8 cellular contexts compared by ENCODE assay signal in genomic region chr22:21646608-21647590, GRCh38. TPM values are rescaled to one million over a fixed set of nuclear protein-coding genes. Genes with fewer than 3 reads are reported as not detected.
A peak's percentile ranks its signal among the peaks of the same experiment; 100 is the strongest.
DNase-seq lines count a peak whose midpoint lies in the region; ATAC-seq and TF ChIP-seq lines count a peak whose summit lies in the region.

No MANE protein-coding gene starts in this region.

- no peaks in the 10 kb centered on the region for H3K27me3 ChIP-seq in body of pancreas

- TF ChIP-seq POLR2A in body of pancreas (IDR thresholded peaks at IDR 0.05) (no peak), GM18505 (IDR thresholded peaks at IDR 0.05; ENCODE audit: borderline replicate concordance, extremely low read depth, insufficient read depth, insufficient read length) (no peak)

- H3K9me3 ChIP-seq in body of pancreas: no peaks in the 10 kb centered on the region

- intact Hi-C loops in body of pancreas (cut with DNase I): no loop called here

- WGBS in body of pancreas, 2 donors: 42 to 43% methylated on average over 14 of the region's 14 CpGs

- DNase-seq in SIG-M5 treated with dmso at 0.1 percent for 504 hours (lab: John Stamatoyannopoulos, UW; ENCODE audit: unreplicated experiment): peak; percentile 87
- no peak for DNase-seq in SIG-M5 (lab: John Stamatoyannopoulos, UW)
- DNase-seq in NCI-H2107 treated with DMSO at 0.1 percent for 48 hours (lab: John Stamatoyannopoulos, UW; ENCODE audit: unreplicated experiment): peak; percentile 53
- peak; percentile 73 for DNase-seq in UCSD-AML1 (lab: John Stamatoyannopoulos, UW; ENCODE audit: unreplicated experiment)
- DNase-seq in body of pancreas: peak; percentile 85 to 88 (median 87)
- DNase-seq in inferior parietal cortex (ENCODE audit: extremely low spot score): peak; percentile 96
- DNase-seq in stimulated activated CD4-positive, alpha-beta T cell treated with anti-CD3 and anti-CD28 coated beads, Interleukin-1b, Interleukin-23, amount 100 ng/mL, for 4 hours (ENCODE audit: low read depth in 2 of 2): peak; percentile 51 to 67

- ATAC-seq in body of pancreas: peak; percentile 31
- no peak for ATAC-seq in GM18505 (IDR thresholded peaks at IDR 0.05; ENCODE audit: unreplicated experiment)

- peaks cover 0 to 2% of the 10 kb centered on the region in 2 donors for H3K36me3 ChIP-seq in body of pancreas (replicated peaks in 1 of 2; ENCODE audit: insufficient read depth in 1 of 2, low read depth in 2 of 2)

- peaks cover 41% of the 10 kb centered on the region for H3K4me1 ChIP-seq in body of pancreas

- no peak overlapping the region for H3K27ac ChIP-seq in body of pancreas

- TF ChIP-seq CTCF in body of pancreas (IDR thresholded peaks at IDR 0.05): peak; percentile 67 to 88 (median 84)

- H3K4me3 ChIP-seq in body of pancreas: no peak overlapping the region

RNA-seq across cellular contexts. Expression of gene SDF2L1, which starts 4.8 kb away (rescaled TPM):
- total RNA-seq in body of pancreas: 100 to 1,000 TPM in 1 of 2 donors, 10 to 100 TPM in 1; 47.5 to 115 TPM

RNA-seq across cellular contexts. Expression of gene CCDC116, which starts 14.3 kb away (rescaled TPM):
- under 1 TPM in 1 of 2 donors, not detected in 1; 0.52 TPM for total RNA-seq in body of pancreas

RNA-seq across cellular contexts. Expression of gene YDJC, which starts 17.1 kb away (rescaled TPM):
- 10 to 100 TPM; 45.7 to 63.0 TPM for total RNA-seq in body of pancreas

RNA-seq across cellular contexts. Expression of gene PPIL2, which starts 18.9 kb away (rescaled TPM):
- 10 to 100 TPM; 44.9 to 94.9 TPM for total RNA-seq in body of pancreas
